In the genomic region with DNA sequence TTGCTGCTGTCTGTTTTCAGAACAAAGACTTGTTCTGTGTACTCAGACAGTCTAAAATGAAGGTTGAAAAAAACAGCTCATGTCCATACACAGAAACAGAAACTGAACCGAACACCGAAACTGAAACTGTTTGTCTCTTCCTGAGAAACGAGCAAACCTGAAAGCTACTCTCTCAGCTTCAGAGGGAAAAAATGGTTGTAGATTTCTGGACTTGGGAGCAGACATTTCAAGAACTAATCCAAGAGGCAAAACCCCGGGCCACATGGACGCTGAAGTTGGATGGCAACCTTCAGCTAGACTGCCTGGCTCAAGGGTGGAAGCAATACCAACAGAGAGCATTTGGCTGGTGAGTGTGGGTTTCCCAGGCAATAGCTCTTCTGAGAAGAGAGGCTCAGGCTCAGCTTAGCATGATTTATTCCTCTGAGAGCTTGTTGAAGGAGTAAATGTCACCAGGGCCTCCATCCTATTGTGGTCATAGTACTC, we compare ENCODE assay signal across 8 cellular contexts. TPM values are rescaled to one million over a fixed set of nuclear protein-coding genes. Genes with fewer than 3 reads are reported as not detected.
DNase-seq lines count a peak whose midpoint lies in the region; ATAC-seq and TF ChIP-seq lines count a peak whose summit lies in the region.

TSS of gene RTP4 (plus strand) at position 135 of the 483 bp plus-strand sequence. CDS start at position 192, 57 bp downstream.

- ATAC-seq in GM19463 (IDR thresholded peaks at IDR 0.05; ENCODE audit: unreplicated experiment): peak; percentile 84
- peak; percentile 93 for ATAC-seq in HG03565 (IDR thresholded peaks at IDR 0.05; ENCODE audit: unreplicated experiment)

- intact Hi-C loops in activated CD4-positive, alpha-beta T cell treated with anti-CD3 and anti-CD28 coated beads, Interleukin-2, amount 10 ng/mL, durations not matched to agents 24 days and 14 days (cut with micrococcal nuclease): loop anchor here (2.0 to 5.0 kb wide), 2 partner anchors 1421 to 1764 kb away; no protein-coding TSS in a partner anchor
- intact Hi-C loops in dorsolateral prefrontal cortex (cut with DNase I): loop anchor here in 1 of 2 donors (10.0 kb wide), 1 partner anchor 77 kb away; no protein-coding TSS in a partner anchor

- H3K36me3 ChIP-seq in mucosa of rectum (ENCODE audit: control insufficient read depth in 2 of 2, insufficient read depth in 2 of 2, low read length in 2 of 2): peaks cover 7 to 13% of the 10 kb centered on the region in 2 donors

- peak within 1 kb of the TSS; percentile 90 for H3K4me3 Mint-ChIP-seq in activated CD4-positive, alpha-beta T cell treated with anti-CD3 and anti-CD28 coated beads, Interleukin-2, amount 10 ng/mL, durations not matched to agents 24 days and 14 days

- H3K9me3 Mint-ChIP-seq in activated CD4-positive, alpha-beta T cell treated with anti-CD3 and anti-CD28 coated beads, Interleukin-2, amount 10 ng/mL, durations not matched to agents 24 days and 14 days: peaks cover 16% of the 10 kb centered on the region

- peaks cover 37% of the 10 kb centered on the region for H3K36me3 Mint-ChIP-seq in activated CD4-positive, alpha-beta T cell treated with anti-CD3 and anti-CD28 coated beads, Interleukin-2, amount 10 ng/mL, durations not matched to agents 24 days and 14 days (ENCODE audit: low read depth)

- H3K27ac Mint-ChIP-seq in activated CD4-positive, alpha-beta T cell treated with anti-CD3 and anti-CD28 coated beads, Interleukin-2, amount 10 ng/mL, durations not matched to agents 24 days and 14 days: peak within 1 kb of the TSS; percentile 94

- no peaks in the 10 kb centered on the region for H3K9me3 ChIP-seq in mucosa of rectum (ENCODE audit: control insufficient read depth in 2 of 2, low read length in 2 of 2)

- H3K27me3 Mint-ChIP-seq in activated CD4-positive, alpha-beta T cell treated with anti-CD3 and anti-CD28 coated beads, Interleukin-2, amount 10 ng/mL, durations not matched to agents 24 days and 14 days: no peaks in the 10 kb centered on the region

- no peaks in the 10 kb centered on the region for H3K27me3 ChIP-seq in dorsolateral prefrontal cortex
- no peaks in the 10 kb centered on the region for H3K27me3 ChIP-seq in mucosa of rectum (ENCODE audit: control insufficient read depth in 2 of 2, insufficient read depth in 2 of 2, low read length in 2 of 2)

- TF ChIP-seq CTCF in dorsolateral prefrontal cortex (IDR thresholded peaks at IDR 0.05 in 54 of 56, conservative IDR thresholded peaks at IDR 0.05 in 2 of 56; ENCODE audit: low read depth in 1 of 56, partially characterized antibody in 56 of 56): peak in 1 of 56 donors; percentile 15

- H3K9ac ChIP-seq in mucosa of rectum (ENCODE audit: low read depth in 1 of 2, low read length in 2 of 2): peak within 1 kb of the TSS; percentile 85 to 96

- peak within 1 kb of the TSS; percentile 6 to 72 (median 53) for H3K4me3 ChIP-seq in dorsolateral prefrontal cortex
- H3K4me3 ChIP-seq in mucosa of rectum (ENCODE audit: low read length in 2 of 2): peak within 1 kb of the TSS; percentile 76 to 95

- peaks cover 31% of the 10 kb centered on the region for H3K4me1 Mint-ChIP-seq in activated CD4-positive, alpha-beta T cell treated with anti-CD3 and anti-CD28 coated beads, Interleukin-2, amount 10 ng/mL, durations not matched to agents 24 days and 14 days

- DNase-seq in DMS53 (lab: John Stamatoyannopoulos, UW) (peak; percentile 65), dorsolateral prefrontal cortex (peak in 1 of 10 donors; percentile 19), NCI-H1105 treated with DMSO at 0.1 percent for 48 hours (lab: John Stamatoyannopoulos, UW) (no peak)
- DNase-seq in activated CD4-positive, alpha-beta T cell treated with anti-CD3 and anti-CD28 coated beads, Interleukin-2, amount 10 ng/mL, durations not matched to agents 24 days and 14 days: peak; percentile 89

- peak within 1 kb of the TSS; percentile 60 to 98 (median 93) for H3K27ac ChIP-seq in dorsolateral prefrontal cortex
- peak within 1 kb of the TSS; percentile 88 to 92 for H3K27ac ChIP-seq in mucosa of rectum (ENCODE audit: low read depth in 2 of 2, low read length in 2 of 2)
- H3K27ac ChIP-seq in temporal lobe (ENCODE audit: low read depth, low read length): peak within 1 kb of the TSS; percentile 84

- H3K4me1 ChIP-seq in mucosa of rectum (ENCODE audit: control insufficient read depth in 2 of 2, insufficient read depth in 2 of 2, low read length in 2 of 2): peaks cover 4% of the 10 kb centered on the region in 2 donors

RNA-seq across cellular contexts. Expression of gene RTP4, which starts in this region (rescaled TPM):
- 3.0 and 3.4 TPM in 2 replicates for total RNA-seq in activated CD4-positive, alpha-beta T cell treated with anti-CD3 and anti-CD28 coated beads, Interleukin-2, amount 10 ng/mL, durations not matched to agents 24 days and 14 days
- total RNA-seq in dorsolateral prefrontal cortex: 1 to 10 TPM in 70 of 120 experiments, under 1 TPM in 46, not detected in 4; 0.31 to 7.0 (median 1.2) TPM
- total RNA-seq in temporal lobe: not detected
